In genomic region chr7:47458057-47458456, GRCh38 we compare ENCODE assay signal across 8 cellular contexts.
DNase-seq lines count a peak whose midpoint lies in the region; ATAC-seq lines count a peak whose summit lies in the region.

No MANE protein-coding gene starts in this region.

- no peaks in the 10 kb centered on the region for H3K36me3 ChIP-seq in MG63

- ATAC-seq in esophagus mucosa (peak; percentile 46), GM18502 (IDR thresholded peaks at IDR 0.05; ENCODE audit: poor library complexity, unreplicated experiment) (no peak)

- DNase-seq in AG08396 (ENCODE audit: low spot score), result peak; percentile 87
- DNase-seq in MG63, result peak; percentile 90
- peak; percentile 100 for DNase-seq in myocyte (ENCODE audit: low read depth)
- no peak for DNase-seq in activated naive CD4-positive, alpha-beta T cell treated with anti-CD3 and anti-CD28 coated beads, Interleukin-2, amount 50 U/mL, for 16 hours
- DNase-seq in stimulated activated CD4-positive, alpha-beta T cell treated with anti-CD3 and anti-CD28 coated beads, Interleukin-4, amount 100 ng/mL, for 4 hours, result no peak
- no peak for DNase-seq in activated effector memory CD4-positive, alpha-beta T cell treated with anti-CD3 and anti-CD28 coated beads, Interleukin-2, amount 50 U/mL, for 16 hours

- H3K4me3 ChIP-seq in MG63, result no peak overlapping the region

- H3K27me3 ChIP-seq in MG63, result no peaks in the 10 kb centered on the region

- H3K9me3 ChIP-seq in MG63, result no peaks in the 10 kb centered on the region

Comparison
In these comparisons a context has a peak if more than half of its experiments do, and no peak if none do; other contexts are left out.
1. DNase-seq: peak in AG08396 (single experiment), MG63 (single experiment) and myocyte (single experiment); none in activated naive CD4-positive, alpha-beta T cell treated with anti-CD3 and anti-CD28 coated beads, Interleukin-2, amount 50 U/mL, for 16 hours (single experiment), stimulated activated CD4-positive, alpha-beta T cell treated with anti-CD3 and anti-CD28 coated beads, Interleukin-4, amount 100 ng/mL, for 4 hours (0 of 2) and activated effector memory CD4-positive, alpha-beta T cell treated with anti-CD3 and anti-CD28 coated beads, Interleukin-2, amount 50 U/mL, for 16 hours (single experiment).